22 cellular contexts compared by ENCODE assay signal in genomic region chr5:172168311-172168710, GRCh38. TPM values are rescaled to one million over a fixed set of nuclear protein-coding genes. Genes with fewer than 3 reads are reported as not detected.
A peak's percentile ranks its signal among the peaks of the same experiment; 100 is the strongest.
DNase-seq lines count a peak whose midpoint lies in the region; ATAC-seq and TF ChIP-seq lines count a peak whose summit lies in the region.
"Had no signal": no experiment of that assay in that cellular context is flagged by ENCODE, and none has a peak within 500 bp of the region (broad histone marks: within the 10 kb centered on the region; RNA-seq: fewer than 3 reads in every experiment).

No MANE protein-coding gene starts in this region.

- H3K27me3 Mint-ChIP-seq in activated T-cell treated with anti-CD3 and anti-CD28 coated beads, Interleukin-2, amount 50 U/mL, for 72 hours (ENCODE audit: low read depth) = no peaks in the 10 kb centered on the region
- H3K27me3 Mint-ChIP-seq in brain = peaks cover 5% of the 10 kb centered on the region
- no peaks in the 10 kb centered on the region for H3K27me3 Mint-ChIP-seq in stimulated activated memory B cell treated with anti-CD40 and anti-IgM and Interleukin-4, amounts not matched to agents 10 μg/mL and 1 μg/mL and 100 μg/mL, for 72 hours

- no peak for ATAC-seq in activated T-cell treated with anti-CD3 and anti-CD28 coated beads, Interleukin-2, amount 50 U/mL, for 72 hours (replicated peaks in 1 of 2)
- ATAC-seq in stimulated activated memory B cell treated with anti-CD40 and anti-IgM and Interleukin-4, amounts not matched to agents 10 μg/mL and 1 μg/mL and 100 μg/mL, for 72 hours = no peak
- ATAC-seq: left lung had no signal

- DNase-seq in activated T-cell treated with anti-CD3 and anti-CD28 coated beads, Interleukin-2, amount 50 U/mL, for 72 hours = no peak
- DNase-seq in activated T-cell treated with anti-CD3 and anti-CD28 coated beads for 4 hours = no peak
- peak; percentile 46 for DNase-seq in myocyte (ENCODE audit: low read depth)
- DNase-seq in cortex of kidney (lab: John Stamatoyannopoulos, UW) = no peak
- no peak for DNase-seq in GOT3 (lab: John Stamatoyannopoulos, UW)
- DNase-seq in NCI-H226 = no peak
- DNase-seq: Calu3; esophagus squamous epithelium; HCEC 1CT; left lung; NCI-H1092 treated with DMSO at 0.1 percent for 48 hours; NCI-H2171 treated with DMSO at 0.1 percent for 48 hours; NK-92 treated with Interleukin-12 subunit alpha and Interleukin-12 subunit beta, amount 100 ng/mL, for 24 hours; ovary; T1000 had no signal

- H3K4me3 Mint-ChIP-seq in activated T-cell treated with anti-CD3 and anti-CD28 coated beads, Interleukin-2, amount 50 U/mL, for 72 hours = no peak overlapping the region
- no peak overlapping the region for H3K4me3 Mint-ChIP-seq in brain
- H3K4me3 Mint-ChIP-seq in stimulated activated memory B cell treated with anti-CD40 and anti-IgM and Interleukin-4, amounts not matched to agents 10 μg/mL and 1 μg/mL and 100 μg/mL, for 72 hours = no peak overlapping the region

- H3K36me3 Mint-ChIP-seq in activated T-cell treated with anti-CD3 and anti-CD28 coated beads, Interleukin-2, amount 50 U/mL, for 72 hours (ENCODE audit: insufficient read depth in 2 of 2) = peaks cover 3 to 5% of the 10 kb centered on the region in 2 donors
- H3K36me3 Mint-ChIP-seq in brain = no peaks in the 10 kb centered on the region
- peaks cover 27% of the 10 kb centered on the region for H3K36me3 Mint-ChIP-seq in stimulated activated memory B cell treated with anti-CD40 and anti-IgM and Interleukin-4, amounts not matched to agents 10 μg/mL and 1 μg/mL and 100 μg/mL, for 72 hours

- no peaks in the 10 kb centered on the region for H3K9me3 Mint-ChIP-seq in activated T-cell treated with anti-CD3 and anti-CD28 coated beads, Interleukin-2, amount 50 U/mL, for 72 hours
- peaks cover 0 to 2% (median 0%) of the 10 kb centered on the region in 5 experiments for H3K9me3 Mint-ChIP-seq in brain
- no peaks in the 10 kb centered on the region for H3K9me3 Mint-ChIP-seq in stimulated activated memory B cell treated with anti-CD40 and anti-IgM and Interleukin-4, amounts not matched to agents 10 μg/mL and 1 μg/mL and 100 μg/mL, for 72 hours
- H3K9me3 Mint-ChIP-seq: activated T-helper 2 cell treated with anti-CD3 and anti-CD28 coated beads, Interferon-gamma antibody, Interleukin-2, Interleukin-4, amounts not matched to agents 10 μg/mL and 5 μg/mL and 100 μg/mL, durations not matched to agents 14 hours and 24 hours and 36 hours had no signal

- H3K4me1 Mint-ChIP-seq in activated T-cell treated with anti-CD3 and anti-CD28 coated beads, Interleukin-2, amount 50 U/mL, for 72 hours (ENCODE audit: low read depth) = peaks cover 81% of the 10 kb centered on the region
- peaks cover 43% of the 10 kb centered on the region for H3K4me1 Mint-ChIP-seq in brain
- H3K4me1 Mint-ChIP-seq in stimulated activated memory B cell treated with anti-CD40 and anti-IgM and Interleukin-4, amounts not matched to agents 10 μg/mL and 1 μg/mL and 100 μg/mL, for 72 hours = peaks cover 94% of the 10 kb centered on the region

- no peak for TF ChIP-seq CTCF in brain (conservative IDR thresholded peaks at IDR 0.05)

- peak overlapping the region; percentile 1 for H3K27ac Mint-ChIP-seq in activated T-cell treated with anti-CD3 and anti-CD28 coated beads, Interleukin-2, amount 50 U/mL, for 72 hours
- H3K27ac Mint-ChIP-seq in brain = peak overlapping the region in 3 of 5 experiments; percentile 22 to 91 (median 62)
- peak overlapping the region; percentile 62 for H3K27ac Mint-ChIP-seq in stimulated activated memory B cell treated with anti-CD40 and anti-IgM and Interleukin-4, amounts not matched to agents 10 μg/mL and 1 μg/mL and 100 μg/mL, for 72 hours

RNA-seq across cellular contexts. Expression of gene STK10, which starts 19.7 kb away (rescaled TPM):
- 100 to 1,000 TPM; 126 to 134 TPM for total RNA-seq in activated T-cell treated with anti-CD3 and anti-CD28 coated beads, Interleukin-2, amount 50 U/mL, for 72 hours
- 5.1 TPM for polyA plus RNA-seq in brain (ENCODE audit: insufficient read depth, low read depth, low replicate concordance)
- 22.3 and 23.2 TPM in 2 replicates for total RNA-seq in myocyte
- polyA plus RNA-seq in myocyte (2012) = 23.2 TPM

RNA-seq across cellular contexts. Expression of gene EFCAB9, which starts 25.7 kb away (rescaled TPM):
- total RNA-seq in activated T-cell treated with anti-CD3 and anti-CD28 coated beads, Interleukin-2, amount 50 U/mL, for 72 hours = not detected
- polyA plus RNA-seq in brain (ENCODE audit: insufficient read depth, low read depth, low replicate concordance) = not detected
- not detected in 2 replicates for total RNA-seq in myocyte
- not detected for polyA plus RNA-seq in myocyte (2012)
- total RNA-seq: A673; activated T-helper 2 cell treated with anti-CD3 and anti-CD28 coated beads, Interferon-gamma antibody, Interleukin-2, Interleukin-4, amounts not matched to agents 10 μg/mL and 5 μg/mL and 100 μg/mL, durations not matched to agents 14 hours and 24 hours and 36 hours; ascending aorta; Calu3; dermis microvascular lymphatic vessel endothelial cell; esophagus squamous epithelium; left lung; ovary; suprapubic skin had no signal
- polyA plus RNA-seq: ovary had no signal

Comparison
In these comparisons a context has a peak if more than half of its experiments do, and no peak if none do; other contexts are left out.
1. H3K27ac Mint-ChIP-seq: peak in every context shown above with its lines; median percentile 62 in brain; 62 in stimulated activated memory B cell treated with anti-CD40 and anti-IgM and Interleukin-4, amounts not matched to agents 10 μg/mL and 1 μg/mL and 100 μg/mL, for 72 hours; 1 in activated T-cell treated with anti-CD3 and anti-CD28 coated beads, Interleukin-2, amount 50 U/mL, for 72 hours.